5 cellular contexts compared by ENCODE assay signal in genomic region chr4:110439226-110439625, GRCh38. TPM values are rescaled to one million over a fixed set of nuclear protein-coding genes. Genes with fewer than 3 reads are reported as not detected.
"Had no signal": no experiment of that assay in that cellular context is flagged by ENCODE, and none has a peak within 500 bp of the region (broad histone marks: within the 10 kb centered on the region; RNA-seq: fewer than 3 reads in every experiment).

No MANE protein-coding gene starts in this region.

RNA-seq across cellular contexts. Expression of gene ENPEP, which starts 36.7 kb away (rescaled TPM):
- total RNA-seq: activated naive CD4-positive, alpha-beta T cell treated with anti-CD3 and anti-CD28 coated beads for 36 hours; activated naive CD4-positive, alpha-beta T cell treated with anti-CD3 and anti-CD28 coated beads, Interleukin-2, amount 50 U/mL, for 72 hours; activated naive CD8-positive, alpha-beta T cell treated with anti-CD3 and anti-CD28 coated beads for 36 hours; activated T-cell treated with anti-CD3 and anti-CD28 coated beads, Interleukin-2, amount 50 U/mL, for 4 hours; bronchial epithelial cell had no signal
